ENCODE assay signal across 13 cellular contexts in genomic region chr2:109290887-109291675, GRCh38.
A peak's percentile ranks its signal among the peaks of the same experiment; 100 is the strongest.
DNase-seq lines count a peak whose midpoint lies in the region; ATAC-seq and TF ChIP-seq lines count a peak whose summit lies in the region.
"Had no signal": no experiment of that assay in that cellular context is flagged by ENCODE, and none has a peak within 500 bp of the region (broad histone marks: within the 10 kb centered on the region; RNA-seq: fewer than 3 reads in every experiment).

No MANE protein-coding gene starts in this region.

- intact Hi-C loops in left ventricle myocardium superior (cut with micrococcal nuclease), result no loop called here

- H3K4me3 Mint-ChIP-seq in nephron progenitor cell, result no peak overlapping the region
- H3K4me3 Mint-ChIP-seq: activated naive CD8-positive, alpha-beta T cell treated with anti-CD3 and anti-CD28 coated beads, Interleukin-2, amount 50 U/mL, for 24 hours; neural progenitor cell had no signal

- DNase-seq in AG20443 (ENCODE audit: low spot score) (peak; percentile 37), HS-5 (ENCODE audit: low read depth) (peak; percentile 14), amygdala (lab: John Stamatoyannopoulos, UW) (peak in 32 of 56 donors; percentile 7 to 70 (median 32)), left ventricle myocardium superior (peak; percentile 72), nephron progenitor cell (no peak)
- no peak for DNase-seq in NK-92 treated with Interleukin-12 subunit alpha and Interleukin-12 subunit beta, amount 100 ng/mL, for 24 hours (lab: John Stamatoyannopoulos, UW)
- DNase-seq in activated CD4-positive, alpha-beta T cell treated with anti-CD3 and anti-CD28 coated beads, Interleukin-2, amount 50 U/mL, for 1 hour, result no peak
- DNase-seq: activated CD8-positive, alpha-beta memory T cell treated with anti-CD3 and anti-CD28 coated beads for 24 hours; activated naive CD8-positive, alpha-beta T cell treated with anti-CD3 and anti-CD28 coated beads, Interleukin-2, amount 50 U/mL, for 24 hours; AML-193; stimulated activated CD4-positive, alpha-beta T cell treated with anti-CD3 and anti-CD28 coated beads, Interleukin-1b, Interleukin-23, amount 100 ng/mL, for 48 hours had no signal

- H3K36me3 Mint-ChIP-seq in nephron progenitor cell (ENCODE audit: low read depth), result no peaks in the 10 kb centered on the region
- H3K36me3 Mint-ChIP-seq: neural progenitor cell had no signal

- H3K27ac Mint-ChIP-seq in nephron progenitor cell, result no peak overlapping the region
- H3K27ac Mint-ChIP-seq: activated naive CD8-positive, alpha-beta T cell treated with anti-CD3 and anti-CD28 coated beads, Interleukin-2, amount 50 U/mL, for 24 hours; neural progenitor cell had no signal

- no peak for TF ChIP-seq CTCF in nephron progenitor cell (IDR thresholded peaks at IDR 0.05)

- peaks cover 9% of the 10 kb centered on the region for H3K4me1 Mint-ChIP-seq in nephron progenitor cell
- H3K4me1 Mint-ChIP-seq: activated naive CD8-positive, alpha-beta T cell treated with anti-CD3 and anti-CD28 coated beads, Interleukin-2, amount 50 U/mL, for 24 hours had no signal

- peaks cover 3% of the 10 kb centered on the region for H3K9me3 Mint-ChIP-seq in nephron progenitor cell
- H3K9me3 Mint-ChIP-seq: activated naive CD8-positive, alpha-beta T cell treated with anti-CD3 and anti-CD28 coated beads, Interleukin-2, amount 50 U/mL, for 24 hours had no signal

- peak; percentile 82 for ATAC-seq in left ventricle myocardium superior
- no peak for ATAC-seq in HG03045 (IDR thresholded peaks at IDR 0.05; ENCODE audit: unreplicated experiment)
- ATAC-seq: activated naive CD8-positive, alpha-beta T cell treated with anti-CD3 and anti-CD28 coated beads, Interleukin-2, amount 50 U/mL, for 24 hours had no signal

- H3K27me3 Mint-ChIP-seq in nephron progenitor cell (ENCODE audit: low read depth, poor library complexity), result peaks cover 6% of the 10 kb centered on the region
- H3K27me3 Mint-ChIP-seq: activated naive CD8-positive, alpha-beta T cell treated with anti-CD3 and anti-CD28 coated beads, Interleukin-2, amount 50 U/mL, for 24 hours had no signal

Comparison
In these comparisons a context has a peak if more than half of its experiments do, and no peak if none do; other contexts are left out.
1. DNase-seq: peak in AG20443 (single experiment), HS-5 (single experiment), amygdala (32 of 56) and left ventricle myocardium superior (single experiment); none in nephron progenitor cell (single experiment), NK-92 treated with Interleukin-12 subunit alpha and Interleukin-12 subunit beta, amount 100 ng/mL, for 24 hours (single experiment) and activated CD4-positive, alpha-beta T cell treated with anti-CD3 and anti-CD28 coated beads, Interleukin-2, amount 50 U/mL, for 1 hour (single experiment).